ENCODE assay signal across 8 cellular contexts in genomic region chr9:137590469-137591383, GRCh38. TPM values are rescaled to one million over a fixed set of nuclear protein-coding genes. Genes with fewer than 3 reads are reported as not detected.
DNase-seq lines count a peak whose midpoint lies in the region; ATAC-seq and TF ChIP-seq lines count a peak whose summit lies in the region.

Gene ZMYND19 (minus strand): TSS chr9:137590512. CDS start chr9:137590263, 249 bp downstream.

- H3F3A ChIP-seq in GM23248 (ENCODE audit: insufficient read depth), result no peaks in the 10 kb centered on the region

- no peak for TF ChIP-seq CTCF in nephron (IDR thresholded peaks at IDR 0.05; ENCODE audit: unreplicated experiment in 3 of 3)

- ATAC-seq in stimulated activated naive CD8-positive, alpha-beta T cell treated with anti-CD3 and anti-CD28 coated beads, Interleukin-15, Interleukin-2, amounts not matched to agents 100 U/mL and 50 U/mL, for 24 hours, result peak; percentile 97

- H3K27me3 Mint-ChIP-seq in activated T-helper 1 cell treated with anti-CD3 and anti-CD28 coated beads, Interleukin-12 subunit alpha, Interleukin-12 subunit beta, Interleukin-2, Interleukin-4 antibody, amounts not matched to agents 30 ng/mL and 10 ng/mL and 1 ng/mL, durations not matched to agents 14 hours and 24 hours and 36 hours (ENCODE audit: insufficient read depth), result peaks cover 1% of the 10 kb centered on the region
- no peaks in the 10 kb centered on the region for H3K27me3 Mint-ChIP-seq in nephron (ENCODE audit: low read depth)

- DNase-seq in DMS79 treated with DMSO at 0.1 percent for 48 hours (lab: John Stamatoyannopoulos, UW), result peak; percentile 65
- peak; percentile 97 for DNase-seq in GM23248
- peak; percentile 68 to 77 for DNase-seq in Kasumi-1 (lab: John Stamatoyannopoulos, UW)
- DNase-seq in RPMI8226, result peak; percentile 96
- DNase-seq in activated T-helper 1 cell treated with anti-CD3 and anti-CD28 coated beads, Interleukin-12 subunit alpha, Interleukin-12 subunit beta, Interleukin-2, Interleukin-4 antibody, amounts not matched to agents 30 ng/mL and 10 ng/mL and 1 ng/mL, durations not matched to agents 14 hours and 24 hours and 36 hours (ENCODE audit: low spot score), result peak; percentile 90
- DNase-seq in fibroblast of peridontal ligament (ENCODE audit: extremely low read depth), result peak; percentile 72
- peak; percentile 93 for DNase-seq in stimulated activated naive CD8-positive, alpha-beta T cell treated with anti-CD3 and anti-CD28 coated beads, Interleukin-15, Interleukin-2, amounts not matched to agents 100 U/mL and 50 U/mL, for 24 hours

- H3K79me2 ChIP-seq in GM23248 (ENCODE audit: insufficient read depth), result peaks cover 40% of the 10 kb centered on the region

- peak within 1 kb of the TSS; percentile 84 for H2AFZ ChIP-seq in GM23248

- in situ Hi-C loops in GM23248 (cut with MboI), result no loop called here

- H3K36me3 ChIP-seq in GM23248 (ENCODE audit: low read depth), result peaks cover 17% of the 10 kb centered on the region; the same call in 1 of the 2 replicates

- H3K36me3 Mint-ChIP-seq in activated T-helper 1 cell treated with anti-CD3 and anti-CD28 coated beads, Interleukin-12 subunit alpha, Interleukin-12 subunit beta, Interleukin-2, Interleukin-4 antibody, amounts not matched to agents 30 ng/mL and 10 ng/mL and 1 ng/mL, durations not matched to agents 14 hours and 24 hours and 36 hours (ENCODE audit: low read depth), result peaks cover 19% of the 10 kb centered on the region
- H3K36me3 Mint-ChIP-seq in nephron (ENCODE audit: low read depth), result peaks cover 19% of the 10 kb centered on the region

- peak within 1 kb of the TSS; percentile 97 for H3K27ac Mint-ChIP-seq in activated T-helper 1 cell treated with anti-CD3 and anti-CD28 coated beads, Interleukin-12 subunit alpha, Interleukin-12 subunit beta, Interleukin-2, Interleukin-4 antibody, amounts not matched to agents 30 ng/mL and 10 ng/mL and 1 ng/mL, durations not matched to agents 14 hours and 24 hours and 36 hours
- peak within 1 kb of the TSS; percentile 38 to 81 (median 74) for H3K27ac Mint-ChIP-seq in nephron

- H3K9me2 ChIP-seq in GM23248 (ENCODE audit: insufficient read depth), result no peaks in the 10 kb centered on the region

- H3K4me1 Mint-ChIP-seq in activated T-helper 1 cell treated with anti-CD3 and anti-CD28 coated beads, Interleukin-12 subunit alpha, Interleukin-12 subunit beta, Interleukin-2, Interleukin-4 antibody, amounts not matched to agents 30 ng/mL and 10 ng/mL and 1 ng/mL, durations not matched to agents 14 hours and 24 hours and 36 hours (ENCODE audit: low read depth), result peaks cover 21% of the 10 kb centered on the region
- peaks cover 11% of the 10 kb centered on the region for H3K4me1 Mint-ChIP-seq in nephron

- H3K4me3 ChIP-seq in GM23248, result peak within 1 kb of the TSS; percentile 78

- no peaks in the 10 kb centered on the region for H3K27me3 ChIP-seq in GM23248 (replicated peaks; ENCODE audit: insufficient read depth)

- H3K9me3 Mint-ChIP-seq in activated T-helper 1 cell treated with anti-CD3 and anti-CD28 coated beads, Interleukin-12 subunit alpha, Interleukin-12 subunit beta, Interleukin-2, Interleukin-4 antibody, amounts not matched to agents 30 ng/mL and 10 ng/mL and 1 ng/mL, durations not matched to agents 14 hours and 24 hours and 36 hours, result no peaks in the 10 kb centered on the region
- H3K9me3 Mint-ChIP-seq in nephron, result no peaks in the 10 kb centered on the region

- H3K9me3 ChIP-seq in GM23248 (ENCODE audit: low read depth), result no peaks in the 10 kb centered on the region

- peaks cover 7% of the 10 kb centered on the region; the same call in 1 of the 2 replicates for H3K4me1 ChIP-seq in GM23248 (ENCODE audit: insufficient read depth)

- H3K4me3 Mint-ChIP-seq in activated T-helper 1 cell treated with anti-CD3 and anti-CD28 coated beads, Interleukin-12 subunit alpha, Interleukin-12 subunit beta, Interleukin-2, Interleukin-4 antibody, amounts not matched to agents 30 ng/mL and 10 ng/mL and 1 ng/mL, durations not matched to agents 14 hours and 24 hours and 36 hours, result peak within 1 kb of the TSS; percentile 99
- peak within 1 kb of the TSS; percentile 91 to 99 (median 98) for H3K4me3 Mint-ChIP-seq in nephron

- WGBS in GM23248 (ENCODE audit: low coverage in 1 of 2, low lambda C conversion rate in 2 of 2, missing lambda C conversion rate in 2 of 2), 2 experiments, result 1 to 6% methylated on average over 22 to 89 of the region's 113 CpGs

- H3K27ac ChIP-seq in GM23248, result peak within 1 kb of the TSS; percentile 31

- peak within 1 kb of the TSS; percentile 84 for H3K4me2 ChIP-seq in GM23248 (ENCODE audit: unreplicated experiment)

- H4K20me1 ChIP-seq in GM23248 (ENCODE audit: insufficient read depth), result no peaks in the 10 kb centered on the region

- intact Hi-C loops in activated T-helper 1 cell treated with anti-CD3 and anti-CD28 coated beads, Interleukin-12 subunit alpha, Interleukin-12 subunit beta, Interleukin-2, Interleukin-4 antibody, amounts not matched to agents 30 ng/mL and 10 ng/mL and 1 ng/mL, durations not matched to agents 14 hours and 24 hours and 36 hours (cut with micrococcal nuclease), result loop anchor here (1.0 kb wide), 4 partner anchors 11 to 39 kb away; partner anchors contain the start of genes ARRDC1, EHMT1 and MRPL41

- H3K9ac ChIP-seq in GM23248, result peak within 1 kb of the TSS; percentile 78

RNA-seq across cellular contexts. Expression of gene ZMYND19, which starts in this region (rescaled TPM):
- 29.6 and 35.0 TPM in 2 replicates for total RNA-seq in GM23248 (2014; rRNA removed; shearing (Covaris generic))
- 6.1 and 11.6 TPM in 2 replicates for polyA plus RNA-seq in GM23248 (2016; fragmentation: Nextera tagmentation; extraction: Ambion mirVana)
- 88.2 and 94.9 TPM in 2 replicates for total RNA-seq in activated T-helper 1 cell treated with anti-CD3 and anti-CD28 coated beads, Interleukin-12 subunit alpha, Interleukin-12 subunit beta, Interleukin-2, Interleukin-4 antibody, amounts not matched to agents 30 ng/mL and 10 ng/mL and 1 ng/mL, durations not matched to agents 14 hours and 24 hours and 36 hours

Comparison
In these comparisons a context has a peak if more than half of its experiments do, and no peak if none do; other contexts are left out.
1. Peak in every context shown above with its lines: DNase-seq, ATAC-seq, H3K4me3 ChIP-seq and H3K27ac ChIP-seq.